In genomic region chr2:176177580-176178270, GRCh38 we compare ENCODE assay signal across 12 cellular contexts. TPM values are rescaled to one million over a fixed set of nuclear protein-coding genes. Genes with fewer than 3 reads are reported as not detected.
DNase-seq lines count a peak whose midpoint lies in the region; ATAC-seq, FAIRE-seq and TF ChIP-seq lines count a peak whose summit lies in the region.
"Had no signal": no experiment of that assay in that cellular context is flagged by ENCODE, and none has a peak within 500 bp of the region (broad histone marks: within the 10 kb centered on the region; RNA-seq: fewer than 3 reads in every experiment).

No MANE protein-coding gene starts in this region.

- peaks cover 6% of the 10 kb centered on the region; the same call in 1 of the 2 replicates for H3K23me2 ChIP-seq in H1 (ENCODE audit: low read depth, low read length)

- no peaks in the 10 kb centered on the region for H3K79me1 ChIP-seq in H1 (ENCODE audit: low read depth, low read length)

- H4K20me1 ChIP-seq in H1 (replicated peaks in 1 of 2; ENCODE audit: control insufficient read depth in 1 of 2, insufficient read depth in 2 of 2, low read length in 2 of 2), result peaks cover 6 to 26% of the 10 kb centered on the region in 2 experiments

- H3K4me1 ChIP-seq in ES-I3 (ENCODE audit: insufficient read depth, low read length) (no peaks in the 10 kb centered on the region), H1 (replicated peaks in 1 of 4; ENCODE audit: control insufficient read depth in 3 of 4, insufficient read depth in 4 of 4, low read length in 3 of 4) (peaks cover 3 to 17% (median 7%) of the 10 kb centered on the region in 4 experiments), prostate gland (replicated peaks) (no peaks in the 10 kb centered on the region)

- H2AK5ac ChIP-seq in H1 (ENCODE audit: low read depth, low read length), result no peak overlapping the region

- peaks cover 92 to 99% (median 97%) of the 10 kb centered on the region in 4 experiments for H3K27me3 ChIP-seq in H1 (replicated peaks in 1 of 4; ENCODE audit: control insufficient read depth in 3 of 4, extremely low read depth in 1 of 4, insufficient read depth in 3 of 4, low read length in 3 of 4)
- H3K27me3 ChIP-seq in prostate gland (replicated peaks; ENCODE audit: insufficient read depth), result peaks cover 28% of the 10 kb centered on the region

- H3K4ac ChIP-seq in H1 (replicated peaks; ENCODE audit: insufficient read length, low read depth, low read length), result no peak overlapping the region

- no peak for TF ChIP-seq CTCF in H1 (IDR thresholded peaks at IDR 0.05; ENCODE audit: control extremely low read depth in 1 of 3, insufficient read depth in 1 of 3, low read depth in 1 of 3, low read length in 3 of 3)
- TF ChIP-seq CTCF in prostate gland (IDR thresholded peaks at IDR 0.05), result no peak

- no peak for FAIRE-seq in H1 (lab: Jason Lieb, UNC)
- FAIRE-seq: urothelium cell line had no signal

- H3K36me3 ChIP-seq in ES-I3 (ENCODE audit: insufficient read depth, low read length) (no peaks in the 10 kb centered on the region), H1 (ENCODE audit: control insufficient read depth in 2 of 4, insufficient read depth in 4 of 4, low read length in 3 of 4) (no peaks in the 10 kb centered on the region), prostate gland (no peaks in the 10 kb centered on the region)

- H3K9ac ChIP-seq in ES-I3 (ENCODE audit: low read depth, low read length) (peak overlapping the region; percentile 61; the same call in 1 of the 2 replicates), H1 (replicated peaks in 1 of 4; ENCODE audit: extremely low read depth in 1 of 4, low read depth in 3 of 4, low read length in 3 of 4) (no peak overlapping the region)

- no peak overlapping the region for H4K91ac ChIP-seq in H1 (replicated peaks; ENCODE audit: insufficient read length, low read length)

- no peak overlapping the region for H3K23ac ChIP-seq in H1 (ENCODE audit: insufficient read length)

- ATAC-seq in GM19023 (IDR thresholded peaks at IDR 0.05; ENCODE audit: unreplicated experiment) (no peak), GM21528 (IDR thresholded peaks at IDR 0.05; ENCODE audit: low FRiP score, unreplicated experiment) (no peak)

- H2BK12ac ChIP-seq in H1 (ENCODE audit: low read depth, low read length), result no peak overlapping the region

- H3K27ac ChIP-seq in H1 (ENCODE audit: low read depth, low read length), result no peak overlapping the region
- no peak overlapping the region for H3K27ac ChIP-seq in prostate gland

- TF ChIP-seq POLR2A in H1 (IDR thresholded peaks at IDR 0.05; ENCODE audit: control extremely low read depth in 1 of 2, low read depth in 2 of 2, low read length in 2 of 2) (no peak), prostate gland (IDR thresholded peaks at IDR 0.05) (no peak)

- no peak overlapping the region for H2BK120ac ChIP-seq in H1 (replicated peaks; ENCODE audit: low read depth, low read length)

- no peak overlapping the region for H4K5ac ChIP-seq in H1 (ENCODE audit: insufficient read length, low read depth, low read length)

- DNase-seq in NCI-H1417 (lab: John Stamatoyannopoulos, UW) (peak; percentile 75 to 98 (median 96)), H1 (ENCODE audit: low read depth in 1 of 2, low spot score in 2 of 2) (peak in 1 of 2 experiments; percentile 70), prostate gland (ENCODE audit: low spot score) (no peak), SIG-M5 (lab: John Stamatoyannopoulos, UW) (no peak)
- DNase-seq in stimulated activated CD4-positive, alpha-beta T cell treated with anti-CD3 and anti-CD28 coated beads, Interleukin-12 subunit alpha, Interleukin-12 subunit beta, amount 100 ng/mL, for 4 hours, result no peak
- DNase-seq: activated T-cell treated with anti-CD3 and anti-CD28 coated beads, Interleukin-2, amount 50 U/mL, for 4 hours; NCI-H1092 had no signal

- TF ChIP-seq EP300 in H1 (IDR thresholded peaks at IDR 0.05; ENCODE audit: borderline replicate concordance in 1 of 2, low read depth in 2 of 2, low read length in 2 of 2), result no peak

- POLR2A ChIA-PET in H1 (lab: Charles Lee; ENCODE audit: partially characterized antibody), result interaction anchor here (1.2 kb wide), 1 partner anchor 11 kb away, joined by 4 read pairs; the partner anchor contains the start of gene HOXD1

- peak overlapping the region; percentile 24; the same call in 1 of the 2 replicates for H2BK15ac ChIP-seq in H1 (ENCODE audit: low read length)

- H3K4me3 ChIP-seq in H1 (ENCODE audit: extremely low read depth in 1 of 4, insufficient read depth in 2 of 4, low read depth in 3 of 4, low read length in 4 of 4) (peak overlapping the region; percentile 24 to 56 (median 34); a peak in 6 of 8 replicates), prostate gland (peak overlapping the region; percentile 16 to 17)
- H3K4me3 ChIP-seq: lung had no signal

- H2AFZ ChIP-seq in H1 (ENCODE audit: low read length), result peak overlapping the region; percentile 0; the same call in 1 of the 2 replicates

- no peak for TF ChIP-seq RAD21 in H1 (IDR thresholded peaks at IDR 0.05 in 1 of 2, conservative IDR thresholded peaks at IDR 0.05 in 1 of 2; ENCODE audit: low read depth in 2 of 2, low read length in 2 of 2)

- intact Hi-C loops in prostate gland (cut with DNase I), result no loop called here

- H3K79me2 ChIP-seq in H1 (ENCODE audit: control insufficient read depth in 1 of 2, insufficient read depth in 2 of 2, low read length in 2 of 2), result no peaks in the 10 kb centered on the region

- WGBS in H1 (ENCODE audit: extremely low coverage in 1 of 2, insufficient coverage in 1 of 2, insufficient read length in 1 of 2, insufficient replicate concordance in 2 of 2, low coverage in 1 of 2, low lambda C conversion rate in 2 of 2, missing lambda C conversion rate in 1 of 2), 2 experiments, result 3% methylated on average over 39 of the region's 43 CpGs; no CpG with 5 or more reads in 1 of the 2 experiments
- 9% methylated on average over 15 of the region's 43 CpGs for WGBS in prostate gland

- no peaks in the 10 kb centered on the region for H3K9me3 ChIP-seq in ES-I3 (ENCODE audit: control insufficient read depth, insufficient read depth, low read length)
- no peaks in the 10 kb centered on the region for H3K9me3 ChIP-seq in H1 (ENCODE audit: insufficient read depth in 2 of 2, low read depth in 1 of 2, low read length in 1 of 2)
- H3K9me3 ChIP-seq in prostate gland, result no peaks in the 10 kb centered on the region

- peak overlapping the region; percentile 73 for H3K4me2 ChIP-seq in H1 (ENCODE audit: insufficient read depth in 1 of 2, low read depth in 2 of 2, low read length in 2 of 2)

- no peak overlapping the region for H2BK20ac ChIP-seq in H1 (ENCODE audit: low read length)

- H3K14ac ChIP-seq in H1 (ENCODE audit: insufficient read length), result no peak overlapping the region

- CTCF ChIA-PET in H1 (lab: Charles Lee; ENCODE audit: partially characterized antibody), result interaction anchor here (0.9 to 7.5 kb wide), 7 partner anchors 11 to 378 kb away, joined by 3 to 60 read pairs (median 26); partner anchors contain the start of gene HOXD1

- H4K8ac ChIP-seq in H1 (ENCODE audit: extremely low read depth, insufficient read depth, low read length), result no peak overlapping the region

- no peak overlapping the region for H3K56ac ChIP-seq in H1 (replicated peaks; ENCODE audit: insufficient read length, low read depth, low read length)

- H2BK5ac ChIP-seq in H1 (ENCODE audit: low read depth, low read length), result no peak overlapping the region

- H3K18ac ChIP-seq in H1 (ENCODE audit: extremely low read depth, low read length), result no peak overlapping the region

RNA-seq across cellular contexts. Expression of gene HOXD1, which starts 10.7 kb away (rescaled TPM):
- total RNA-seq in H1 (2021; fragmentation: NEBNext Ultra II Directional; extraction: Animal tissue kit (Norgen Biotek cat#: 25700)), result not detected in 2 replicates
- 0.03 TPM in 1 of 2 replicates, not detected in the other for polyA plus RNA-seq in H1 (2011; rRNA removed)
- not detected for polyA plus RNA-seq in H1 (2011; cell fraction: cytosol; rRNA removed)
- not detected for polyA plus RNA-seq in H1 (2011; cell fraction: nucleus; rRNA removed)
- polyA plus RNA-seq in H1 (2012, experiment 1 of 2), result not detected in 4 replicates
- 0.13 TPM for polyA plus RNA-seq in H1 (2012, experiment 2 of 2)
- polyA plus RNA-seq in H1 (2013, experiment 1 of 2), result not detected
- polyA plus RNA-seq in H1 (2013, experiment 2 of 2), result 0.02 TPM
- not detected in 2 replicates for polyA minus RNA-seq in H1 (2011; rRNA and poly(A)+ RNA removed)
- polyA minus RNA-seq in H1 (2011; cell fraction: cytosol; rRNA and poly(A)+ RNA removed), result not detected
- polyA minus RNA-seq in H1 (2011; cell fraction: nucleus; rRNA and poly(A)+ RNA removed), result 0.30 TPM
- total RNA-seq in prostate gland, result 1 to 10 TPM; 2.3 to 6.1 TPM
- total RNA-seq: activated T-cell treated with anti-CD3 and anti-CD28 coated beads, Interleukin-2, amount 50 U/mL, for 4 hours had no signal

RNA-seq across cellular contexts. Expression of gene HOXD3, which starts 20.6 kb away (rescaled TPM):
- not detected in 2 replicates for total RNA-seq in H1 (2021; fragmentation: NEBNext Ultra II Directional; extraction: Animal tissue kit (Norgen Biotek cat#: 25700))
- not detected in 2 replicates for polyA plus RNA-seq in H1 (2011; rRNA removed)
- not detected for polyA plus RNA-seq in H1 (2011; cell fraction: cytosol; rRNA removed)
- polyA plus RNA-seq in H1 (2011; cell fraction: nucleus; rRNA removed), result not detected
- polyA plus RNA-seq in H1 (2012, experiment 1 of 2), result not detected in 4 replicates
- polyA plus RNA-seq in H1 (2012, experiment 2 of 2), result not detected
- not detected for polyA plus RNA-seq in H1 (2013, experiment 1 of 2)
- not detected for polyA plus RNA-seq in H1 (2013, experiment 2 of 2)
- not detected in 2 replicates for polyA minus RNA-seq in H1 (2011; rRNA and poly(A)+ RNA removed)
- polyA minus RNA-seq in H1 (2011; cell fraction: cytosol; rRNA and poly(A)+ RNA removed), result not detected
- polyA minus RNA-seq in H1 (2011; cell fraction: nucleus; rRNA and poly(A)+ RNA removed), result not detected
- 1 to 10 TPM; 2.2 to 5.3 TPM for total RNA-seq in prostate gland
- total RNA-seq: activated T-cell treated with anti-CD3 and anti-CD28 coated beads, Interleukin-2, amount 50 U/mL, for 4 hours had no signal

RNA-seq across cellular contexts. Expression of gene HOXD4, which starts 26.4 kb away (rescaled TPM):
- total RNA-seq in H1 (2021; fragmentation: NEBNext Ultra II Directional; extraction: Animal tissue kit (Norgen Biotek cat#: 25700)), result not detected in 2 replicates
- not detected in 2 replicates for polyA plus RNA-seq in H1 (2011; rRNA removed)
- polyA plus RNA-seq in H1 (2011; cell fraction: cytosol; rRNA removed), result not detected
- not detected for polyA plus RNA-seq in H1 (2011; cell fraction: nucleus; rRNA removed)
- polyA plus RNA-seq in H1 (2012, experiment 1 of 2), result not detected in 4 replicates
- not detected for polyA plus RNA-seq in H1 (2012, experiment 2 of 2)
- polyA plus RNA-seq in H1 (2013, experiment 1 of 2), result not detected
- not detected for polyA plus RNA-seq in H1 (2013, experiment 2 of 2)
- not detected in 2 replicates for polyA minus RNA-seq in H1 (2011; rRNA and poly(A)+ RNA removed)
- polyA minus RNA-seq in H1 (2011; cell fraction: cytosol; rRNA and poly(A)+ RNA removed), result not detected
- not detected for polyA minus RNA-seq in H1 (2011; cell fraction: nucleus; rRNA and poly(A)+ RNA removed)
- 1 to 10 TPM; 1.2 to 6.7 TPM for total RNA-seq in prostate gland
- total RNA-seq: activated T-cell treated with anti-CD3 and anti-CD28 coated beads, Interleukin-2, amount 50 U/mL, for 4 hours had no signal

RNA-seq across cellular contexts. Expression of gene HOXD8, which starts 48.2 kb away (rescaled TPM):
- not detected in 2 replicates for total RNA-seq in H1 (2021; fragmentation: NEBNext Ultra II Directional; extraction: Animal tissue kit (Norgen Biotek cat#: 25700))
- not detected in 2 replicates for polyA plus RNA-seq in H1 (2011; rRNA removed)
- polyA plus RNA-seq in H1 (2011; cell fraction: cytosol; rRNA removed), result not detected
- polyA plus RNA-seq in H1 (2011; cell fraction: nucleus; rRNA removed), result not detected
- not detected in 4 replicates for polyA plus RNA-seq in H1 (2012, experiment 1 of 2)
- not detected for polyA plus RNA-seq in H1 (2012, experiment 2 of 2)
- polyA plus RNA-seq in H1 (2013, experiment 1 of 2), result not detected
- not detected for polyA plus RNA-seq in H1 (2013, experiment 2 of 2)
- not detected in 2 replicates for polyA minus RNA-seq in H1 (2011; rRNA and poly(A)+ RNA removed)
- not detected for polyA minus RNA-seq in H1 (2011; cell fraction: cytosol; rRNA and poly(A)+ RNA removed)
- not detected for polyA minus RNA-seq in H1 (2011; cell fraction: nucleus; rRNA and poly(A)+ RNA removed)
- 10 to 100 TPM; 10.4 to 30.8 TPM for total RNA-seq in prostate gland

RNA-seq across cellular contexts. Expression of gene HOXD9, which starts 55.2 kb away (rescaled TPM):
- not detected in 2 replicates for total RNA-seq in H1 (2021; fragmentation: NEBNext Ultra II Directional; extraction: Animal tissue kit (Norgen Biotek cat#: 25700))
- polyA plus RNA-seq in H1 (2011; rRNA removed), result not detected in 2 replicates
- polyA plus RNA-seq in H1 (2011; cell fraction: cytosol; rRNA removed), result not detected
- not detected for polyA plus RNA-seq in H1 (2011; cell fraction: nucleus; rRNA removed)
- polyA plus RNA-seq in H1 (2012, experiment 1 of 2), result not detected in 4 replicates
- not detected for polyA plus RNA-seq in H1 (2012, experiment 2 of 2)
- not detected for polyA plus RNA-seq in H1 (2013, experiment 1 of 2)
- not detected for polyA plus RNA-seq in H1 (2013, experiment 2 of 2)
- not detected in 2 replicates for polyA minus RNA-seq in H1 (2011; rRNA and poly(A)+ RNA removed)
- polyA minus RNA-seq in H1 (2011; cell fraction: cytosol; rRNA and poly(A)+ RNA removed), result not detected
- not detected for polyA minus RNA-seq in H1 (2011; cell fraction: nucleus; rRNA and poly(A)+ RNA removed)
- 10 to 100 TPM in 1 of 2 donors, 1 to 10 TPM in 1; 5.9 to 29.1 TPM for total RNA-seq in prostate gland
- total RNA-seq: activated T-cell treated with anti-CD3 and anti-CD28 coated beads, Interleukin-2, amount 50 U/mL, for 4 hours had no signal

Comparison
In these comparisons a context has a peak if more than half of its experiments do, and no peak if none do; other contexts are left out.
1. DNase-seq: peak in NCI-H1417 (3 of 3); none in prostate gland (single experiment), stimulated activated CD4-positive, alpha-beta T cell treated with anti-CD3 and anti-CD28 coated beads, Interleukin-12 subunit alpha, Interleukin-12 subunit beta, amount 100 ng/mL, for 4 hours (single experiment) and SIG-M5 (single experiment).